Comparison of ENCODE assay signal across 9 cellular contexts in genomic region chr11:75816561-75817239, GRCh38. TPM values are rescaled to one million over a fixed set of nuclear protein-coding genes. Genes with fewer than 3 reads are reported as not detected.
DNase-seq lines count a peak whose midpoint lies in the region; ATAC-seq lines count a peak whose summit lies in the region.
"Had no signal": no experiment of that assay in that cellular context is flagged by ENCODE, and none has a peak within 500 bp of the region (broad histone marks: within the 10 kb centered on the region; RNA-seq: fewer than 3 reads in every experiment).

No MANE protein-coding gene starts in this region.

- H3K9ac ChIP-seq in HUES6 (ENCODE audit: low read length): no peak overlapping the region

- H3K4me1 ChIP-seq in HUES6 (ENCODE audit: control insufficient read depth, insufficient read depth, low read length) (peaks cover 32% of the 10 kb centered on the region), mesodermal cell (ENCODE audit: control insufficient read depth, insufficient read depth, low read length, poor library complexity, severe bottlenecking) (peaks cover 29% of the 10 kb centered on the region)

- ATAC-seq in GM21515 (IDR thresholded peaks at IDR 0.05; ENCODE audit: unreplicated experiment): no peak
- ATAC-seq in HG03135 (IDR thresholded peaks at IDR 0.05; ENCODE audit: unreplicated experiment): no peak
- no peak for ATAC-seq in GM19397 (IDR thresholded peaks at IDR 0.05; ENCODE audit: unreplicated experiment)
- no peak for ATAC-seq in GM21528 (IDR thresholded peaks at IDR 0.05; ENCODE audit: low FRiP score, unreplicated experiment)

- 63 to 73% methylated on average over 4 to 5 of the region's 6 CpGs for WGBS in mesodermal cell (ENCODE audit: insufficient coverage in 2 of 2), 2 experiments

- DNase-seq in AML-193 (lab: John Stamatoyannopoulos, UW) (peak; percentile 17 to 23), amniotic epithelial cell (ENCODE audit: low read depth) (peak; percentile 59)
- DNase-seq: NCI-H2171 had no signal

- H3K27me3 ChIP-seq in HUES6 (ENCODE audit: control insufficient read depth, insufficient read depth, low read length): peaks cover 3% of the 10 kb centered on the region; the same call in 1 of the 2 replicates

- H3K27ac ChIP-seq in HUES6 (ENCODE audit: low read depth, low read length) (no peak overlapping the region), mesodermal cell (ENCODE audit: low read depth, low read length, severe bottlenecking) (no peak overlapping the region)

- H3K9me3 ChIP-seq in HUES6 (ENCODE audit: control insufficient read depth, insufficient read depth, low read depth, low read length): no peaks in the 10 kb centered on the region
- no peaks in the 10 kb centered on the region for H3K9me3 ChIP-seq in mesodermal cell (ENCODE audit: control insufficient read depth, low read length)

- H3K36me3 ChIP-seq in HUES6 (ENCODE audit: control insufficient read depth, insufficient read depth, low read length): no peaks in the 10 kb centered on the region
- H3K36me3 ChIP-seq in mesodermal cell (ENCODE audit: control insufficient read depth, insufficient read depth, low read length): no peaks in the 10 kb centered on the region

- H3K4me3 ChIP-seq in HUES6 (ENCODE audit: low read depth, low read length) (peak overlapping the region; percentile 98), mesodermal cell (ENCODE audit: extremely low read depth, insufficient read depth, low read length, poor library complexity, severe bottlenecking) (peak overlapping the region; percentile 95)

RNA-seq across cellular contexts. Expression of gene UVRAG, which starts 1.7 kb away (rescaled TPM):
- 17.4 TPM for polyA plus RNA-seq in mesodermal cell (2013, experiment 1 of 2)
- 15.9 TPM for polyA plus RNA-seq in mesodermal cell (2013, experiment 2 of 2)

RNA-seq across cellular contexts. Expression of gene DGAT2, which starts 48.1 kb away (rescaled TPM):
- polyA plus RNA-seq in mesodermal cell (2013, experiment 1 of 2): 0.92 TPM
- 0.76 TPM for polyA plus RNA-seq in mesodermal cell (2013, experiment 2 of 2)
